ENCODE assay signal across 33 cellular contexts in genomic region chr2:10961490-10961875, GRCh38. TPM values are rescaled to one million over a fixed set of nuclear protein-coding genes. Genes with fewer than 3 reads are reported as not detected.
"Had no signal": no experiment of that assay in that cellular context is flagged by ENCODE, and none has a peak within 500 bp of the region (broad histone marks: within the 10 kb centered on the region; RNA-seq: fewer than 3 reads in every experiment).

No MANE protein-coding gene starts in this region.

- H3K27ac ChIP-seq: adrenal gland, ascending aorta, brain microvascular endothelial cell, esophagus muscularis mucosa, foreskin keratinocyte, gastrocnemius medialis had no signal

- DNase-seq: activated CD4-positive, alpha-beta memory T cell treated with anti-CD3 and anti-CD28 coated beads for 36 hours; activated CD4-positive, alpha-beta T cell treated with anti-CD3 and anti-CD28 coated beads for 36 hours; activated CD4-positive, alpha-beta T cell treated with anti-CD3 and anti-CD28 coated beads, Interleukin-2, amount 10 ng/mL, durations not matched to agents 24 days and 14 days; activated CD4-positive, CD25-positive, alpha-beta regulatory T cell; activated CD4-positive, CD25-positive, alpha-beta regulatory T cell treated with anti-CD3 and anti-CD28 coated beads, Interleukin-2, amount 50 U/mL, for 72 hours; activated CD8-positive, alpha-beta memory T cell treated with anti-CD3 and anti-CD28 coated beads, Interleukin-2, amount 10 ng/mL, durations not matched to agents 7 days and 5 days; activated CD8-positive, alpha-beta memory T cell treated with anti-CD3 and anti-CD28 coated beads, Interleukin-2, amount 50 U/mL, for 4 hours; activated CD8-positive, alpha-beta T cell treated with anti-CD3 and anti-CD28 coated beads, Interleukin-2, amount 10 ng/mL, durations not matched to agents 7 days and 5 days; activated naive CD4-positive, alpha-beta T cell treated with anti-CD3 and anti-CD28 coated beads for 36 hours; activated naive CD8-positive, alpha-beta T cell treated with anti-CD3 and anti-CD28 coated beads for 36 hours; activated naive CD8-positive, alpha-beta T cell treated with anti-CD3 and anti-CD28 coated beads, Interleukin-2, amount 50 U/mL, for 24 hours; activated T-cell treated with anti-CD3 and anti-CD28 coated beads, Interleukin-2, amount 50 U/mL, for 1 hour; activated T-cell treated with anti-CD3 and anti-CD28 coated beads, Interleukin-2, amount 50 U/mL, for 48 hours; adrenal gland; amygdala; brain microvascular endothelial cell; cortex of kidney; dermis blood vessel endothelial cell; effector CD4-positive, alpha-beta T cell; effector memory CD8-positive, alpha-beta T cell; erythroblast; foreskin keratinocyte; gastrocnemius medialis; glutamatergic neuron; T-helper 2 cell had no signal

- H3K36me3 ChIP-seq: adrenal gland, ascending aorta, brain microvascular endothelial cell, esophagus muscularis mucosa, gastrocnemius medialis had no signal

- H3K9me3 ChIP-seq: adrenal gland, ascending aorta, esophagus muscularis mucosa, gastrocnemius medialis had no signal

- H3K27me3 ChIP-seq: ascending aorta, brain microvascular endothelial cell had no signal

- ATAC-seq: activated CD4-positive, alpha-beta T cell treated with anti-CD3 and anti-CD28 coated beads for 36 hours; activated CD8-positive, alpha-beta memory T cell treated with anti-CD3 and anti-CD28 coated beads, Interleukin-2, amount 10 ng/mL, durations not matched to agents 7 days and 5 days; activated CD8-positive, alpha-beta T cell treated with anti-CD3 and anti-CD28 coated beads, Interleukin-2, amount 10 ng/mL, durations not matched to agents 7 days and 5 days; activated naive CD8-positive, alpha-beta T cell treated with anti-CD3 and anti-CD28 coated beads, Interleukin-2, amount 50 U/mL, for 24 hours; effector memory CD8-positive, alpha-beta T cell; foreskin keratinocyte; gastrocnemius medialis had no signal

- H3K4me1 ChIP-seq: adrenal gland, ascending aorta, foreskin keratinocyte had no signal

- H3K4me3 ChIP-seq: adrenal gland, ascending aorta, esophagus muscularis mucosa, gastrocnemius medialis had no signal

RNA-seq across cellular contexts. Expression of gene KCNF1, which starts 49.7 kb away (rescaled TPM):
- total RNA-seq: activated CD4-positive, alpha-beta memory T cell treated with anti-CD3 and anti-CD28 coated beads for 36 hours; activated CD4-positive, alpha-beta T cell treated with anti-CD3 and anti-CD28 coated beads for 36 hours; activated CD4-positive, alpha-beta T cell treated with anti-CD3 and anti-CD28 coated beads, Interleukin-2, amount 10 ng/mL, durations not matched to agents 24 days and 14 days; activated CD8-positive, alpha-beta memory T cell treated with anti-CD3 and anti-CD28 coated beads for 36 hours; activated CD8-positive, alpha-beta memory T cell treated with anti-CD3 and anti-CD28 coated beads, Interleukin-2, amount 10 ng/mL, durations not matched to agents 7 days and 5 days; activated CD8-positive, alpha-beta T cell treated with anti-CD3 and anti-CD28 coated beads, Interleukin-2, amount 10 ng/mL, durations not matched to agents 7 days and 5 days; activated naive CD4-positive, alpha-beta T cell treated with anti-CD3 and anti-CD28 coated beads for 36 hours; activated naive CD8-positive, alpha-beta T cell treated with anti-CD3 and anti-CD28 coated beads for 36 hours; activated T-helper 1 cell treated with anti-CD3 and anti-CD28 coated beads, Interleukin-12 subunit alpha, Interleukin-12 subunit beta, Interleukin-2, Interleukin-4 antibody, amounts not matched to agents 30 ng/mL and 10 ng/mL and 1 ng/mL, durations not matched to agents 14 hours and 24 hours and 36 hours; activated T-helper 2 cell treated with anti-CD3 and anti-CD28 coated beads, Interferon-gamma antibody, Interleukin-2, Interleukin-4, amounts not matched to agents 10 μg/mL and 5 μg/mL and 100 μg/mL, durations not matched to agents 14 hours and 24 hours and 36 hours; ascending aorta; bronchial epithelial cell; chondrocyte; gastrocnemius medialis; T-helper 1 cell treated with Interleukin-12 subunit alpha and Interleukin-12 subunit beta and Interleukin-4 antibody, amounts not matched to agents 30 ng/mL and 1 ng/mL, for 36 hours had no signal
